18 cellular contexts compared by ENCODE assay signal in the genomic region with DNA sequence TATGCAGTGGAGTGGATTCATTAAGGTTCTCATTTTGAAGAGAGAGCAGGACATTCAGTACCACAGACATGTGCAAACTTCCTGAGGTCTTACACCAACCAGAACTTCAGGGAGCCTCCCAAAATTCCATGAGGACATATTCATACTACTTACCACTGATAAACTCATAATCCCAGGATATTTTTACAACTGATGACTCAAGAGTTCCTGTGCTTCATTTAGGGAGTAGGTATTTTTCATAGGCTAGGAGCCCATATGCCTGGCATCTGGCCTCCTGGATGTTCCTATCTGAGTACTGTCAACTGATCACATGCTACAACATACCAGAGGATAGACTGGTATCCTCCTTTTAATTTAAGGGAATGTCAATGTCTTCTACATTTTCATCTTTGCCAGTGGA.
A peak's percentile ranks its signal among the peaks of the same experiment; 100 is the strongest.
DNase-seq lines count a peak whose midpoint lies in the region; ATAC-seq, FAIRE-seq and TF ChIP-seq lines count a peak whose summit lies in the region.
"Had no signal": no experiment of that assay in that cellular context is flagged by ENCODE, and none has a peak within 500 bp of the region (broad histone marks: within the 10 kb centered on the region; RNA-seq: fewer than 3 reads in every experiment).

No MANE protein-coding gene starts in this region.

- no peak for TF ChIP-seq CTCF in GM23338 (conservative IDR thresholded peaks at IDR 0.05; ENCODE audit: low read depth in 2 of 2)

- no peaks in the 10 kb centered on the region for H3K9me2 ChIP-seq in GM23338 (ENCODE audit: insufficient read depth)

- peaks cover 21% of the 10 kb centered on the region for H3K9me3 Mint-ChIP-seq in GM23338

- H3K36me3 Mint-ChIP-seq in GM23338 (ENCODE audit: low read depth): peaks cover 18% of the 10 kb centered on the region; the same call in 2 of the 3 replicates
- H3K36me3 Mint-ChIP-seq: CD4-positive, CD25-positive, alpha-beta regulatory T cell had no signal

- H2AFZ ChIP-seq in GM23338: no peak overlapping the region

- peaks cover 6% of the 10 kb centered on the region; the same call in 1 of the 2 replicates for H3K36me3 ChIP-seq in GM23338 (ENCODE audit: insufficient read depth)

- H3K79me2 ChIP-seq in GM23338 (replicated peaks; ENCODE audit: insufficient read depth): no peaks in the 10 kb centered on the region

- H3K4me1 ChIP-seq in GM23338 (ENCODE audit: insufficient read depth): 0 out of 2 replicates have a peak, but pooled peaks cover 6% of the 10 kb centered on the region

- no peak for ATAC-seq in GM23338
- ATAC-seq: Panc1 had no signal

- H3K27ac Mint-ChIP-seq in GM23338: no peak overlapping the region
- H3K27ac Mint-ChIP-seq: CD4-positive, CD25-positive, alpha-beta regulatory T cell had no signal

- H3K27ac ChIP-seq in epithelial cell of prostate (peak overlapping the region; percentile 35), GM23338 (ENCODE audit: low read depth) (no peak overlapping the region)

- H3K4me2 ChIP-seq in GM23338: no peak overlapping the region

- DNase-seq in HCEC 1CT (peak; percentile 74), RCC 7860 (ENCODE audit: low spot score) (peak; percentile 42), epithelial cell of prostate (ENCODE audit: low read depth, low spot score) (no peak), myocyte (ENCODE audit: low read depth) (peak; percentile 55), GM23338 (ENCODE audit: low spot score) (no peak), NK-92 (lab: John Stamatoyannopoulos, UW; ENCODE audit: unreplicated experiment) (no peak), GM19240 (ENCODE audit: insufficient read length, low spot score) (no peak), HTR-8/SVneo (ENCODE audit: insufficient read length, low spot score) (no peak)
- DNase-seq: ACHN; CD4-positive, CD25-positive, alpha-beta regulatory T cell; GDM1; KG1; NCI-H1105 treated with DMSO at 0.1 percent for 48 hours; NCI-H187 treated with DMSO at 0.1 percent for 48 hours; NCI-H446 treated with DMSO at 0.1 percent for 48 hours; NCI-H748 treated with DMSO at 0.1 percent for 48 hours; SIG-M5 had no signal

- no peaks in the 10 kb centered on the region for H3K27me3 Mint-ChIP-seq in GM23338 (ENCODE audit: insufficient read depth, low read depth, poor library complexity)
- H3K27me3 Mint-ChIP-seq: CD4-positive, CD25-positive, alpha-beta regulatory T cell had no signal

- no peaks in the 10 kb centered on the region for H4K20me1 ChIP-seq in GM23338 (replicated peaks; ENCODE audit: insufficient read depth)

- H3K4me3 ChIP-seq in GM23338: no peak overlapping the region

- no peaks in the 10 kb centered on the region for H3K27me3 ChIP-seq in GM23338 (ENCODE audit: insufficient read depth)

- H3K4me1 Mint-ChIP-seq in GM23338: no peaks in the 10 kb centered on the region
- H3K4me1 Mint-ChIP-seq: CD4-positive, CD25-positive, alpha-beta regulatory T cell had no signal

- no peak overlapping the region for H3K4me3 Mint-ChIP-seq in GM23338
- H3K4me3 Mint-ChIP-seq: CD4-positive, CD25-positive, alpha-beta regulatory T cell had no signal

- FAIRE-seq in RCC 7860 (lab: Jason Lieb, UNC): no peak
- no peak for FAIRE-seq in HTR-8/SVneo (lab: Jason Lieb, UNC)

- no peaks in the 10 kb centered on the region for H3F3A ChIP-seq in GM23338 (replicated peaks; ENCODE audit: low read depth)

TF ChIP-seq in GM23338, 12 proteins besides CTCF, POLR2A, EP300 and RAD21 (continues in another document):
- TF ChIP-seq EZH2phosphoT487 (IDR thresholded peaks at IDR 0.05; ENCODE audit: unreplicated experiment) (no peak), ZNF114 (CRISPR knock-in tag; IDR thresholded peaks at IDR 0.05) (no peak), ZNF331 (CRISPR knock-in tag; IDR thresholded peaks at IDR 0.05; ENCODE audit: low read depth) (no peak)
- TF ChIP-seq, protein P1, sequence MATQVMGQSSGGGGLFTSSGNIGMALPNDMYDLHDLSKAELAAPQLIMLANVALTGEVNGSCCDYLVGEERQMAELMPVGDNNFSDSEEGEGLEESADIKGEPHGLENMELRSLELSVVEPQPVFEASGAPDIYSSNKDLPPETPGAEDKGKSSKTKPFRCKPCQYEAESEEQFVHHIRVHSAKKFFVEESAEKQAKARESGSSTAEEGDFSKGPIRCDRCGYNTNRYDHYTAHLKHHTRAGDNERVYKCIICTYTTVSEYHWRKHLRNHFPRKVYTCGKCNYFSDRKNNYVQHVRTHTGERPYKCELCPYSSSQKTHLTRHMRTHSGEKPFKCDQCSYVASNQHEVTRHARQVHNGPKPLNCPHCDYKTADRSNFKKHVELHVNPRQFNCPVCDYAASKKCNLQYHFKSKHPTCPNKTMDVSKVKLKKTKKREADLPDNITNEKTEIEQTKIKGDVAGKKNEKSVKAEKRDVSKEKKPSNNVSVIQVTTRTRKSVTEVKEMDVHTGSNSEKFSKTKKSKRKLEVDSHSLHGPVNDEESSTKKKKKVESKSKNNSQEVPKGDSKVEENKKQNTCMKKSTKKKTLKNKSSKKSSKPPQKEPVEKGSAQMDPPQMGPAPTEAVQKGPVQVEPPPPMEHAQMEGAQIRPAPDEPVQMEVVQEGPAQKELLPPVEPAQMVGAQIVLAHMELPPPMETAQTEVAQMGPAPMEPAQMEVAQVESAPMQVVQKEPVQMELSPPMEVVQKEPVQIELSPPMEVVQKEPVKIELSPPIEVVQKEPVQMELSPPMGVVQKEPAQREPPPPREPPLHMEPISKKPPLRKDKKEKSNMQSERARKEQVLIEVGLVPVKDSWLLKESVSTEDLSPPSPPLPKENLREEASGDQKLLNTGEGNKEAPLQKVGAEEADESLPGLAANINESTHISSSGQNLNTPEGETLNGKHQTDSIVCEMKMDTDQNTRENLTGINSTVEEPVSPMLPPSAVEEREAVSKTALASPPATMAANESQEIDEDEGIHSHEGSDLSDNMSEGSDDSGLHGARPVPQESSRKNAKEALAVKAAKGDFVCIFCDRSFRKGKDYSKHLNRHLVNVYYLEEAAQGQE (IDR thresholded peaks at IDR 0.05; ENCODE audit: unreplicated experiment): no peak
- TF ChIP-seq, protein P2, sequence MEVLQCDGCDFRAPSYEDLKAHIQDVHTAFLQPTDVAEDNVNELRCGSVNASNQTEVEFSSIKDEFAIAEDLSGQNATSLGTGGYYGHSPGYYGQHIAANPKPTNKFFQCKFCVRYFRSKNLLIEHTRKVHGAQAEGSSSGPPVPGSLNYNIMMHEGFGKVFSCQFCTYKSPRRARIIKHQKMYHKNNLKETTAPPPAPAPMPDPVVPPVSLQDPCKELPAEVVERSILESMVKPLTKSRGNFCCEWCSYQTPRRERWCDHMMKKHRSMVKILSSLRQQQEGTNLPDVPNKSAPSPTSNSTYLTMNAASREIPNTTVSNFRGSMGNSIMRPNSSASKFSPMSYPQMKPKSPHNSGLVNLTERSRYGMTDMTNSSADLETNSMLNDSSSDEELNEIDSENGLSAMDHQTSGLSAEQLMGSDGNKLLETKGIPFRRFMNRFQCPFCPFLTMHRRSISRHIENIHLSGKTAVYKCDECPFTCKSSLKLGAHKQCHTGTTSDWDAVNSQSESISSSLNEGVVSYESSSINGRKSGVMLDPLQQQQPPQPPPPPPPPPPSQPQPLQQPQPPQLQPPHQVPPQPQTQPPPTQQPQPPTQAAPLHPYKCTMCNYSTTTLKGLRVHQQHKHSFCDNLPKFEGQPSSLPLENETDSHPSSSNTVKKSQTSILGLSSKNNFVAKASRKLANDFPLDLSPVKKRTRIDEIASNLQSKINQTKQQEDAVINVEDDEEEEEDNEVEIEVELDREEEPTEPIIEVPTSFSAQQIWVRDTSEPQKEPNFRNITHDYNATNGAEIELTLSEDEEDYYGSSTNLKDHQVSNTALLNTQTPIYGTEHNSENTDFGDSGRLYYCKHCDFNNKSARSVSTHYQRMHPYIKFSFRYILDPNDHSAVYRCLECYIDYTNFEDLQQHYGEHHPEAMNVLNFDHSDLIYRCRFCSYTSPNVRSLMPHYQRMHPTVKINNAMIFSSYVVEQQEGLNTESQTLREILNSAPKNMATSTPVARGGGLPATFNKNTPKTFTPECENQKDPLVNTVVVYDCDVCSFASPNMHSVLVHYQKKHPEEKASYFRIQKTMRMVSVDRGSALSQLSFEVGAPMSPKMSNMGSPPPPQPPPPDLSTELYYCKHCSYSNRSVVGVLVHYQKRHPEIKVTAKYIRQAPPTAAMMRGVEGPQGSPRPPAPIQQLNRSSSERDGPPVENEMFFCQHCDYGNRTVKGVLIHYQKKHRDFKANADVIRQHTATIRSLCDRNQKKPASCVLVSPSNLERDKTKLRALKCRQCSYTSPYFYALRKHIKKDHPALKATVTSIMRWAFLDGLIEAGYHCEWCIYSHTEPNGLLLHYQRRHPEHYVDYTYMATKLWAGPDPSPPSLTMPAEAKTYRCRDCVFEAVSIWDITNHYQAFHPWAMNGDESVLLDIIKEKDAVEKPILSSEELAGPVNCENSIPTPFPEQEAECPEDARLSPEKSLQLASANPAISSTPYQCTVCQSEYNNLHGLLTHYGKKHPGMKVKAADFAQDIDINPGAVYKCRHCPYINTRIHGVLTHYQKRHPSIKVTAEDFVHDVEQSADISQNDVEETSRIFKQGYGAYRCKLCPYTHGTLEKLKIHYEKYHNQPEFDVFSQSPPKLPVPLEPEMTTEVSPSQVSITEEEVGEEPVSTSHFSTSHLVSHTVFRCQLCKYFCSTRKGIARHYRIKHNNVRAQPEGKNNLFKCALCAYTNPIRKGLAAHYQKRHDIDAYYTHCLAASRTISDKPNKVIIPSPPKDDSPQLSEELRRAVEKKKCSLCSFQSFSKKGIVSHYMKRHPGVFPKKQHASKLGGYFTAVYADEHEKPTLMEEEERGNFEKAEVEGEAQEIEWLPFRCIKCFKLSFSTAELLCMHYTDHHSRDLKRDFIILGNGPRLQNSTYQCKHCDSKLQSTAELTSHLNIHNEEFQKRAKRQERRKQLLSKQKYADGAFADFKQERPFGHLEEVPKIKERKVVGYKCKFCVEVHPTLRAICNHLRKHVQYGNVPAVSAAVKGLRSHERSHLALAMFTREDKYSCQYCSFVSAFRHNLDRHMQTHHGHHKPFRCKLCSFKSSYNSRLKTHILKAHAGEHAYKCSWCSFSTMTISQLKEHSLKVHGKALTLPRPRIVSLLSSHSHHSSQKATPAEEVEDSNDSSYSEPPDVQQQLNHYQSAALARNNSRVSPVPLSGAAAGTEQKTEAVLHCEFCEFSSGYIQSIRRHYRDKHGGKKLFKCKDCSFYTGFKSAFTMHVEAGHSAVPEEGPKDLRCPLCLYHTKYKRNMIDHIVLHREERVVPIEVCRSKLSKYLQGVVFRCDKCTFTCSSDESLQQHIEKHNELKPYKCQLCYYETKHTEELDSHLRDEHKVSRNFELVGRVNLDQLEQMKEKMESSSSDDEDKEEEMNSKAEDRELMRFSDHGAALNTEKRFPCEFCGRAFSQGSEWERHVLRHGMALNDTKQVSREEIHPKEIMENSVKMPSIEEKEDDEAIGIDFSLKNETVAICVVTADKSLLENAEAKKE (CRISPR knock-in tag; IDR thresholded peaks at IDR 0.05): no peak

Comparison
In these comparisons a context has a peak if more than half of its experiments do, and no peak if none do; other contexts are left out.
1. DNase-seq: peak in HCEC 1CT (single experiment), RCC 7860 (single experiment) and myocyte (single experiment); none in epithelial cell of prostate (single experiment), GM23338 (single experiment), NK-92 (single experiment), GM19240 (single experiment) and HTR-8/SVneo (single experiment).